13 cellular contexts compared by ENCODE assay signal in genomic region chr9:132857601-132858342, GRCh38. TPM values are rescaled to one million over a fixed set of nuclear protein-coding genes. Genes with fewer than 3 reads are reported as not detected.
A peak's percentile ranks its signal among the peaks of the same experiment; 100 is the strongest.
DNase-seq lines count a peak whose midpoint lies in the region; ATAC-seq and TF ChIP-seq lines count a peak whose summit lies in the region.
"Had no signal": no experiment of that assay in that cellular context is flagged by ENCODE, and none has a peak within 500 bp of the region (broad histone marks: within the 10 kb centered on the region; RNA-seq: fewer than 3 reads in every experiment).

No MANE protein-coding gene starts in this region.

- no peaks in the 10 kb centered on the region for H3K9me3 ChIP-seq in muscle layer of duodenum (ENCODE audit: control insufficient read depth in 1 of 2, low read length in 2 of 2)
- H3K9me3 ChIP-seq: Caco-2, testis had no signal

- H3K27me3 ChIP-seq in brain microvascular endothelial cell (replicated peaks) (no peaks in the 10 kb centered on the region), muscle layer of duodenum (ENCODE audit: low read depth, low read length) (no peaks in the 10 kb centered on the region)
- H3K27me3 ChIP-seq: dorsolateral prefrontal cortex, testis had no signal

- peak; percentile 25 for DNase-seq in AG10803 (ENCODE audit: low read depth)
- DNase-seq in HFFc6, result no peak
- peak; percentile 28 for DNase-seq in brain microvascular endothelial cell
- no peak for DNase-seq in amygdala (lab: John Stamatoyannopoulos, UW)
- no peak for DNase-seq in SW480 (ENCODE audit: low spot score)
- DNase-seq: naive thymus-derived CD4-positive, alpha-beta T cell had no signal

- in situ Hi-C loops in brain microvascular endothelial cell (cut with HindIII; ENCODE audit: low pct_ligation_motif_present, low sequenced_read_pairs), result no loop called here

- no peak overlapping the region for H3K4me3 ChIP-seq in AG10803 (ENCODE audit: low read length)
- H3K4me3 ChIP-seq in brain microvascular endothelial cell (ENCODE audit: low read depth, low read length), result no peak overlapping the region
- peak overlapping the region in 1 of 2 donors; percentile 29 for H3K4me3 ChIP-seq in muscle layer of duodenum (ENCODE audit: low read depth in 1 of 2, low read length in 2 of 2)
- H3K4me3 ChIP-seq: testis had no signal

- H3K27ac Mint-ChIP-seq in HFFc6, result no peak overlapping the region

- no peak overlapping the region for H3K4me3 Mint-ChIP-seq in HFFc6
- H3K4me3 Mint-ChIP-seq: naive thymus-derived CD4-positive, alpha-beta T cell had no signal

- H3K9me3 Mint-ChIP-seq in HFFc6, result no peaks in the 10 kb centered on the region
- H3K9me3 Mint-ChIP-seq: naive thymus-derived CD4-positive, alpha-beta T cell had no signal

- ATAC-seq in HG02884 (IDR thresholded peaks at IDR 0.05; ENCODE audit: unreplicated experiment) (no peak), HG02678 (IDR thresholded peaks at IDR 0.05; ENCODE audit: unreplicated experiment) (no peak)
- ATAC-seq: naive thymus-derived CD4-positive, alpha-beta T cell had no signal

- peaks cover 4 to 32% of the 10 kb centered on the region in 2 donors for H3K4me1 ChIP-seq in muscle layer of duodenum (ENCODE audit: control insufficient read depth in 1 of 2, insufficient read depth in 2 of 2, low read length in 2 of 2)
- H3K4me1 ChIP-seq: Caco-2 had no signal

- H3K36me3 ChIP-seq in brain microvascular endothelial cell (replicated peaks) (no peaks in the 10 kb centered on the region), muscle layer of duodenum (ENCODE audit: control insufficient read depth in 1 of 2, insufficient read depth in 2 of 2, low read length in 2 of 2) (no peaks in the 10 kb centered on the region)

- H3K36me3 Mint-ChIP-seq in HFFc6 (ENCODE audit: low read depth), result no peaks in the 10 kb centered on the region
- H3K36me3 Mint-ChIP-seq: naive thymus-derived CD4-positive, alpha-beta T cell had no signal

- no peaks in the 10 kb centered on the region for H3K4me1 Mint-ChIP-seq in HFFc6 (ENCODE audit: low read depth)

- H3K27ac ChIP-seq in brain microvascular endothelial cell (no peak overlapping the region), muscle layer of duodenum (ENCODE audit: low read length) (peak overlapping the region; percentile 8)
- H3K27ac ChIP-seq: dorsolateral prefrontal cortex, KMS-11, testis had no signal

- H3K27me3 Mint-ChIP-seq in HFFc6 (ENCODE audit: insufficient read depth), result peaks cover 54% of the 10 kb centered on the region

- no peak; the same call in 1 of the 2 replicates for TF ChIP-seq CTCF in AG10803 (conservative IDR thresholded peaks at IDR 0.05; ENCODE audit: low read length)
- TF ChIP-seq CTCF in HFFc6 (IDR thresholded peaks at IDR 0.05), result peak; percentile 42; the same call in 1 of the 2 replicates
- peak; percentile 32 for TF ChIP-seq CTCF in brain microvascular endothelial cell (IDR thresholded peaks at IDR 0.05; ENCODE audit: low read depth, low read length, missing control alignments)

RNA-seq across cellular contexts. Expression of gene AK8, which starts 20.3 kb away (rescaled TPM):
- under 1 TPM in 5 of 6 experiments, not detected in 1; 0.07 to 0.24 (median 0.12) TPM for total RNA-seq in HFFc6 (2021; fragmentation: NEBNext Ultra II Directional; extraction: Animal tissue kit (Norgen Biotek cat#: 25700))

RNA-seq across cellular contexts. Expression of gene SPACA9, which starts 20.9 kb away (rescaled TPM):
- total RNA-seq in HFFc6 (2021; fragmentation: NEBNext Ultra II Directional; extraction: Animal tissue kit (Norgen Biotek cat#: 25700)), result 1 to 10 TPM; 5.7 to 8.9 (median 6.3) TPM

Comparison
In these comparisons a context has a peak if more than half of its experiments do, and no peak if none do; other contexts are left out.
1. DNase-seq: peak in AG10803 (single experiment) and brain microvascular endothelial cell (single experiment); none in HFFc6 (single experiment), amygdala (0 of 56) and SW480 (single experiment).